In genomic region chr3:38117748-38118420, GRCh38 we compare ENCODE assay signal across 8 cellular contexts. TPM values are rescaled to one million over a fixed set of nuclear protein-coding genes. Genes with fewer than 3 reads are reported as not detected.
DNase-seq lines count a peak whose midpoint lies in the region; ATAC-seq and TF ChIP-seq lines count a peak whose summit lies in the region.

No MANE protein-coding gene starts in this region.

- ATAC-seq in GM21737 (IDR thresholded peaks at IDR 0.05; ENCODE audit: unreplicated experiment): peak; percentile 45
- peak; percentile 84 to 86 for ATAC-seq in lower lobe of right lung

- H3K4me1 ChIP-seq in Loucy (ENCODE audit: insufficient read depth, low read length, poor library complexity, severe bottlenecking) (no peaks in the 10 kb centered on the region), lower lobe of right lung (peaks cover 5% of the 10 kb centered on the region)

- H3K4me3 ChIP-seq in GM12864 (ENCODE audit: low read depth, low read length) (no peak overlapping the region), Loucy (ENCODE audit: low read length, poor library complexity, severe bottlenecking) (no peak overlapping the region), lower lobe of right lung (no peak overlapping the region)

- H3K9me3 ChIP-seq in Loucy (ENCODE audit: insufficient read depth, low read depth, low read length) (no peaks in the 10 kb centered on the region), lower lobe of right lung (no peaks in the 10 kb centered on the region)

- no peak overlapping the region for H2AFZ ChIP-seq in Loucy (ENCODE audit: low read length)

- H4K20me1 ChIP-seq in Loucy (ENCODE audit: insufficient read depth, low read length, poor library complexity, severe bottlenecking): no peaks in the 10 kb centered on the region

- DNase-seq in GM12864 (ENCODE audit: low read depth) (no peak), chondrocyte (ENCODE audit: low spot score) (no peak), lower lobe of right lung (peak; percentile 83), dedifferentiated amniotic fluid mesenchymal stem cell (ENCODE audit: extremely low spot score) (no peak)
- peak; percentile 70 for DNase-seq in activated CD4-positive, CD25-positive, alpha-beta regulatory T cell treated with anti-CD3 and anti-CD28 coated beads, Interleukin-2, amount 50 U/mL, for 72 hours
- peak; percentile 40 to 55 for DNase-seq in stimulated activated CD8-positive, alpha-beta memory T cell treated with anti-CD3 and anti-CD28 coated beads, Interleukin-15, amount 100 ng/mL, for 48 hours (ENCODE audit: low read depth in 2 of 2)

- H3K27ac Mint-ChIP-seq in chondrocyte (ENCODE audit: unreplicated experiment): no peak overlapping the region

- H3K36me3 ChIP-seq in Loucy (ENCODE audit: insufficient read depth, low read length): peaks cover 20% of the 10 kb centered on the region; the same call in 1 of the 2 replicates
- H3K36me3 ChIP-seq in lower lobe of right lung: peaks cover 44% of the 10 kb centered on the region

- no peak overlapping the region for H3K9ac ChIP-seq in Loucy (ENCODE audit: low read depth, low read length, poor library complexity, severe bottlenecking)

- intact Hi-C loops in lower lobe of right lung (cut with DNase I): no loop called here

- no peaks in the 10 kb centered on the region for H3K4me1 Mint-ChIP-seq in chondrocyte (ENCODE audit: low read depth)

- TF ChIP-seq CTCF in GM12864 (IDR thresholded peaks at IDR 0.05; ENCODE audit: low read depth, low read length, missing control alignments): peak; percentile 96
- peak; percentile 86 for TF ChIP-seq CTCF in Loucy (conservative IDR thresholded peaks at IDR 0.05; ENCODE audit: low read length)
- TF ChIP-seq CTCF in chondrocyte (IDR thresholded peaks at IDR 0.05): peak; percentile 83
- peak; percentile 75 for TF ChIP-seq CTCF in lower lobe of right lung (IDR thresholded peaks at IDR 0.05)

- peaks cover 7% of the 10 kb centered on the region for H3K36me3 Mint-ChIP-seq in chondrocyte (ENCODE audit: low read depth)

- H3K9me2 ChIP-seq in Loucy (replicated peaks; ENCODE audit: low read depth, low read length): no peaks in the 10 kb centered on the region

- H3K27me3 Mint-ChIP-seq in chondrocyte (ENCODE audit: low read depth): peaks cover 8% of the 10 kb centered on the region

- H3K79me2 ChIP-seq in Loucy (ENCODE audit: insufficient read depth, low read length): no peaks in the 10 kb centered on the region

- no peak overlapping the region for H3K4me3 Mint-ChIP-seq in chondrocyte (ENCODE audit: unreplicated experiment)

- no peak overlapping the region for H3K4me2 ChIP-seq in Loucy (ENCODE audit: low read depth, low read length, poor library complexity, severe bottlenecking)

- H3F3A ChIP-seq in Loucy (ENCODE audit: low read depth): no peaks in the 10 kb centered on the region

- H3K9me3 Mint-ChIP-seq in chondrocyte (ENCODE audit: low read depth): no peaks in the 10 kb centered on the region

- no peak overlapping the region for H3K27ac ChIP-seq in lower lobe of right lung

- H3K27me3 ChIP-seq in Loucy (ENCODE audit: insufficient read depth, low read length, poor library complexity, severe bottlenecking): no peaks in the 10 kb centered on the region
- H3K27me3 ChIP-seq in lower lobe of right lung (ENCODE audit: low read depth): no peaks in the 10 kb centered on the region

RNA-seq across cellular contexts. Expression of gene ACAA1, which starts 19.0 kb away (rescaled TPM):
- total RNA-seq in chondrocyte: 47.5 to 55.2 TPM (median 48.6 TPM) in 3 replicates
- total RNA-seq in lower lobe of right lung: 88.3 TPM

RNA-seq across cellular contexts. Expression of gene MYD88, which starts 20.6 kb away (rescaled TPM):
- total RNA-seq in chondrocyte (9.3 to 23.7 TPM (median 22.4 TPM) in 3 replicates), lower lobe of right lung (99.7 TPM)

RNA-seq across cellular contexts. Expression of gene OXSR1, which starts 47.5 kb away (rescaled TPM):
- 66.5 to 76.0 TPM (median 72.0 TPM) in 3 replicates for total RNA-seq in chondrocyte
- total RNA-seq in lower lobe of right lung: 29.2 TPM

Comparison
In these comparisons a context has a peak if more than half of its experiments do, and no peak if none do; other contexts are left out.
1. DNase-seq: peak in activated CD4-positive, CD25-positive, alpha-beta regulatory T cell treated with anti-CD3 and anti-CD28 coated beads, Interleukin-2, amount 50 U/mL, for 72 hours (single experiment), lower lobe of right lung (single experiment) and stimulated activated CD8-positive, alpha-beta memory T cell treated with anti-CD3 and anti-CD28 coated beads, Interleukin-15, amount 100 ng/mL, for 48 hours (2 of 2); none in GM12864 (single experiment), chondrocyte (single experiment) and dedifferentiated amniotic fluid mesenchymal stem cell (single experiment).
2. Peak in every context shown above with its lines, with median percentiles within 50 percentile points of each other: CTCF ChIP-seq.